ENCODE assay signal across 8 cellular contexts in the genomic region with DNA sequence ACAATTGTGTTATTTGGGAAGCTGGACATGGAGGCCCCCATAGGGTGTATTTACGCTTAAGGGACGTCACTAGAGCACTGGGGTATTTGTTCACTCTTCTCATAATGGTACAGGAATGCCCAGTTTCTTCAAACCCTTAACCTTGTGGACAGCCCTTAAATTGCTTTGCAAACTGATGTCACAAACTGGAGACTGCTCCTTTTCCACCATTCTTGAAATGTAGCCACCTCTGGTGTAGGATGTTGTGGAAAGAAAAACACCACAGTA. TPM values are rescaled to one million over a fixed set of nuclear protein-coding genes. Genes with fewer than 3 reads are reported as not detected.
DNase-seq lines count a peak whose midpoint lies in the region; ATAC-seq and TF ChIP-seq lines count a peak whose summit lies in the region.

No MANE protein-coding gene starts in this region.

- H3K4me3 ChIP-seq in WI38 (ENCODE audit: low read depth, low read length), result peak overlapping the region; percentile 80
- peak overlapping the region; percentile 98 for H3K4me3 ChIP-seq in skeletal muscle cell (ENCODE audit: low read depth, low read length)

- ATAC-seq in foreskin keratinocyte, result no peak

- TF ChIP-seq CTCF in WI38 (IDR thresholded peaks at IDR 0.05; ENCODE audit: low read depth, low read length) (no peak), foreskin keratinocyte (conservative IDR thresholded peaks at IDR 0.05) (no peak)

- H3K27ac Mint-ChIP-seq in activated naive CD4-positive, alpha-beta T cell treated with anti-CD3 and anti-CD28 coated beads, Interleukin-2, amount 50 U/mL, for 24 hours, result peak overlapping the region; percentile 99

- no peaks in the 10 kb centered on the region for H3K27me3 ChIP-seq in foreskin keratinocyte

- no peaks in the 10 kb centered on the region for H3K27me3 Mint-ChIP-seq in activated naive CD4-positive, alpha-beta T cell treated with anti-CD3 and anti-CD28 coated beads, Interleukin-2, amount 50 U/mL, for 24 hours

- H3K27ac ChIP-seq in foreskin keratinocyte, result peak overlapping the region; percentile 96

- peaks cover 16% of the 10 kb centered on the region for H3K4me1 ChIP-seq in foreskin keratinocyte

- DNase-seq in activated naive CD4-positive, alpha-beta T cell (lab: John Stamatoyannopoulos, UW), result no peak
- peak in 1 of 2 donors; percentile 20 for DNase-seq in foreskin keratinocyte
- peak; percentile 45 for DNase-seq in skeletal muscle cell (ENCODE audit: low read depth)
- no peak for DNase-seq in GOT3 (lab: John Stamatoyannopoulos, UW)
- DNase-seq in effector CD4-positive, alpha-beta T cell, result no peak
- no peak for DNase-seq in NCI-H524 (lab: John Stamatoyannopoulos, UW)

- peak overlapping the region; percentile 99 for H3K4me3 Mint-ChIP-seq in activated naive CD4-positive, alpha-beta T cell treated with anti-CD3 and anti-CD28 coated beads, Interleukin-2, amount 50 U/mL, for 24 hours

- H3K36me3 Mint-ChIP-seq in activated naive CD4-positive, alpha-beta T cell treated with anti-CD3 and anti-CD28 coated beads, Interleukin-2, amount 50 U/mL, for 24 hours, result peaks cover 34% of the 10 kb centered on the region

- peaks cover 70% of the 10 kb centered on the region for H3K4me1 Mint-ChIP-seq in activated naive CD4-positive, alpha-beta T cell treated with anti-CD3 and anti-CD28 coated beads, Interleukin-2, amount 50 U/mL, for 24 hours

- no peaks in the 10 kb centered on the region for H3K9me3 Mint-ChIP-seq in activated naive CD4-positive, alpha-beta T cell treated with anti-CD3 and anti-CD28 coated beads, Interleukin-2, amount 50 U/mL, for 24 hours

RNA-seq across cellular contexts. Expression of gene UBAP2L, which starts 1.0 kb away (rescaled TPM):
- total RNA-seq in foreskin keratinocyte, result 107 and 122 TPM in 2 replicates
- polyA plus RNA-seq in foreskin keratinocyte, result 79.5 and 90.4 TPM in 2 replicates

RNA-seq across cellular contexts. Expression of gene CFAP141, which starts 15.6 kb away (rescaled TPM):
- not detected in 2 replicates for total RNA-seq in foreskin keratinocyte
- polyA plus RNA-seq in foreskin keratinocyte, result not detected in 2 replicates

RNA-seq across cellular contexts. Expression of gene TPM3, which starts 29.8 kb away (rescaled TPM):
- total RNA-seq in foreskin keratinocyte, result 529 and 545 TPM in 2 replicates
- polyA plus RNA-seq in foreskin keratinocyte, result 310 and 343 TPM in 2 replicates

RNA-seq across cellular contexts. Expression of gene HAX1, which starts 50.7 kb away (rescaled TPM):
- total RNA-seq in foreskin keratinocyte, result 132 and 142 TPM in 2 replicates
- polyA plus RNA-seq in foreskin keratinocyte, result 154 and 171 TPM in 2 replicates
